Comparison of ENCODE assay signal across 8 cellular contexts in genomic region chr10:100998991-100999741, GRCh38. TPM values are rescaled to one million over a fixed set of nuclear protein-coding genes. Genes with fewer than 3 reads are reported as not detected.
DNase-seq lines count a peak whose midpoint lies in the region; ATAC-seq and TF ChIP-seq lines count a peak whose summit lies in the region.

No MANE protein-coding gene starts in this region.

- TF ChIP-seq CTCF in WERI-Rb-1 (IDR thresholded peaks at IDR 0.05; ENCODE audit: low read depth, low read length) (peak; percentile 92), breast epithelium (IDR thresholded peaks at IDR 0.05) (peak; percentile 96 to 97 (median 97))

- peaks cover 12 to 13% of the 10 kb centered on the region in 2 donors for H3K4me1 ChIP-seq in breast epithelium

- H3K9me3 ChIP-seq in WERI-Rb-1 (ENCODE audit: severe bottlenecking) (no peaks in the 10 kb centered on the region), breast epithelium (no peaks in the 10 kb centered on the region)

- intact Hi-C loops in breast epithelium (cut with DNase I; ENCODE audit: low total_unique reads) = no loop called here

- H3K4me3 ChIP-seq in WERI-Rb-1 (ENCODE audit: low read depth, low read length) (peak overlapping the region; percentile 93), breast epithelium (peak overlapping the region; percentile 59 to 92 (median 80))

- no peak for ATAC-seq in GM21367 (IDR thresholded peaks at IDR 0.05; ENCODE audit: unreplicated experiment)

- H3K36me3 ChIP-seq in WERI-Rb-1 = peaks cover 24% of the 10 kb centered on the region
- no peaks in the 10 kb centered on the region for H3K36me3 ChIP-seq in breast epithelium

- DNase-seq in HCEC 1CT = peak; percentile 56
- DNase-seq in MV-4-11 (lab: John Stamatoyannopoulos, UW) = peak; percentile 52
- peak; percentile 79 for DNase-seq in WERI-Rb-1
- DNase-seq in breast epithelium (ENCODE audit: low spot score in 2 of 2) = peak; percentile 62 to 86
- DNase-seq in inferior parietal cortex (ENCODE audit: extremely low spot score) = peak; percentile 79
- DNase-seq in stimulated activated CD4-positive, alpha-beta T cell treated with anti-CD3 and anti-CD28 coated beads, Interleukin-12 subunit alpha, Interleukin-12 subunit beta, amount 100 ng/mL, for 24 hours (ENCODE audit: low read depth in 2 of 2) = peak; percentile 62

- TF ChIP-seq POLR2A in GM10847 (IDR thresholded peaks at IDR 0.05; ENCODE audit: extremely low read depth, insufficient read length) (peak; percentile 19), breast epithelium (IDR thresholded peaks at IDR 0.05) (peak; percentile 77)

- H3K27ac ChIP-seq in WERI-Rb-1 = peak overlapping the region; percentile 98
- H3K27ac ChIP-seq in breast epithelium = peak overlapping the region; percentile 97 to 100

- H3K27me3 ChIP-seq in WERI-Rb-1 (ENCODE audit: insufficient read depth, low read depth, severe bottlenecking) (no peaks in the 10 kb centered on the region), breast epithelium (no peaks in the 10 kb centered on the region)

RNA-seq across cellular contexts. Expression of gene LZTS2, which starts 0.4 kb away (rescaled TPM):
- 10 to 100 TPM; 44.0 to 67.5 (median 61.3) TPM for total RNA-seq in breast epithelium

RNA-seq across cellular contexts. Expression of gene TWNK, which starts 11.8 kb away (rescaled TPM):
- total RNA-seq in breast epithelium = 1 to 10 TPM; 3.4 to 7.5 (median 5.3) TPM

RNA-seq across cellular contexts. Expression of gene MRPL43, which starts 11.9 kb away (rescaled TPM):
- total RNA-seq in breast epithelium = 100 to 1,000 TPM in 1 of 3 donors, 10 to 100 TPM in 2; 75.4 to 104 (median 84.6) TPM

RNA-seq across cellular contexts. Expression of gene SEMA4G, which starts 29.9 kb away (rescaled TPM):
- total RNA-seq in breast epithelium = 1 to 10 TPM in 2 of 3 donors, under 1 TPM in 1; 0.48 to 2.9 (median 2.2) TPM

RNA-seq across cellular contexts. Expression of gene PDZD7, which starts 31.8 kb away (rescaled TPM):
- 1 to 10 TPM in 1 of 3 donors, under 1 TPM in 2; 0.48 to 2.3 (median 0.66) TPM for total RNA-seq in breast epithelium
